Comparison of ENCODE assay signal across 9 cellular contexts in the genomic region with DNA sequence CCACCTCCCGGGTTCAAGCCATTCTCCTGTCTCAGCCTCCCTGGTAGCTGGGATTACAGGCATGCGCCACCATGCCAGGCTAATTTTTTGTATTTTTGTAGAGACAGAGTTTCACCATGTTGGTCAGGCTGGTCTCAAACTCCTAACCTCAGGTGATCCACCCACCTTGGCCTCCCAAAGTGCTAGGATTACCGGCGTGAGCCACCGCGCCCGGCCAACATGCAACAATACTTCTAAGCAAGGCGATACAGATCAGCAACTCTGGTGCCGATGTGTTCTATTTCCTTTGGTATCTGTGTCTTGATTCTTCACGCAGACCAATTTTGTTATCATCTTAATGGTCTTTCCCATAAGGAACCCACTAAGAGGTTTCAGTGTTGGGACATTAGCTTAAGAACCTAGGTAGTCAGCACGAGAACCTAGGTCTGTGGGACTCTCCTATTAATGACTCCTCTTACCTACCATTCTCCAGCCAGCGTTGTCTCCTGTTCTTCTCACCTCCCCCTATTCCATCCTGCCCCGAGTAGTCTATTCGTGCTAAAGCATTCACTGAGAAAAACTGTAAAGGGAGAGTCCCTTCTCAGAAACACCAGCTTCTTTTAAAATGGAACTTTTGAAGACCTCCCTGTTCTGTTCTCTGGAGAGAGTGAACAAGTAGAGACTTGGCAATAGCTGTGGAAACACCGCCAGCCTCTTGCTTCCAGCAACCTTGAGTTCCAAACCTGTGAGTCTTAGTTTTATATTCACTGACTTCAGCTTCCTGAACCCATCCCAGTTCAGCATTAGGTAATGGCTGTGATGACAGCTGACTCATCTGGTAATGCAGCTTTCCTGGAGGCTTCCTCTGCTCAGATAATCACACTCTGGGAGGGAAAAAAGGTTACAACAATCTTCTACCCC.
DNase-seq lines count a peak whose midpoint lies in the region; ATAC-seq and TF ChIP-seq lines count a peak whose summit lies in the region.
"Had no signal": no experiment of that assay in that cellular context is flagged by ENCODE, and none has a peak within 500 bp of the region (broad histone marks: within the 10 kb centered on the region; RNA-seq: fewer than 3 reads in every experiment).

No MANE protein-coding gene starts in this region.

- TF ChIP-seq CTCF in breast epithelium (IDR thresholded peaks at IDR 0.05) (no peak), lung (IDR thresholded peaks at IDR 0.05; ENCODE audit: control extremely low read depth, extremely low read depth) (no peak), uterus (IDR thresholded peaks at IDR 0.05) (no peak)

- DNase-seq in DMS 273 (lab: John Stamatoyannopoulos, UW; ENCODE audit: unreplicated experiment): peak; percentile 16
- no peak for DNase-seq in DMS 273 treated with DMSO at 0.1 percent for 48 hours (lab: John Stamatoyannopoulos, UW)
- peak in 1 of 2 donors; percentile 69 for DNase-seq in breast epithelium (ENCODE audit: low spot score in 2 of 2)
- no peak for DNase-seq in lung (ENCODE audit: low spot score)
- peak; percentile 77 to 85 for DNase-seq in uterus
- DNase-seq: activated CD4-positive, alpha-beta T cell treated with anti-CD3 and anti-CD28 coated beads, Interleukin-2, amount 10 ng/mL, durations not matched to agents 7 days and 5 days had no signal

- H3K4me3 ChIP-seq in breast epithelium: no peak overlapping the region
- H3K4me3 ChIP-seq in lung: no peak overlapping the region
- H3K4me3 ChIP-seq in uterus: no peak overlapping the region

- H3K27me3 ChIP-seq in breast epithelium: no peaks in the 10 kb centered on the region
- H3K27me3 ChIP-seq in lung (ENCODE audit: control insufficient read depth, insufficient read depth): no peaks in the 10 kb centered on the region
- H3K27me3 ChIP-seq in uterus: no peaks in the 10 kb centered on the region

- intact Hi-C loops in breast epithelium (cut with DNase I; ENCODE audit: low total_unique reads): loop anchor here (2.0 kb wide), 1 partner anchor 46 kb away; no protein-coding TSS in a partner anchor
- intact Hi-C loops in uterus (cut with DNase I; ENCODE audit: low total_unique reads): no loop called here

- H3K27ac ChIP-seq in breast epithelium (peak overlapping the region; percentile 78 to 82), lung (ENCODE audit: low read depth in 1 of 2, low read length in 1 of 2) (peak overlapping the region in 1 of 2 donors; percentile 63), uterus (peak overlapping the region; percentile 69 to 77)

- H3K36me3 ChIP-seq in breast epithelium (no peaks in the 10 kb centered on the region), lung (ENCODE audit: control insufficient read depth in 2 of 2, insufficient read depth in 2 of 2, low read length in 2 of 2) (no peaks in the 10 kb centered on the region), uterus (no peaks in the 10 kb centered on the region)

- H3K9me3 ChIP-seq in breast epithelium (no peaks in the 10 kb centered on the region), lung (ENCODE audit: control insufficient read depth in 2 of 2, insufficient read depth in 1 of 2, low read length in 1 of 2) (no peaks in the 10 kb centered on the region), uterus (no peaks in the 10 kb centered on the region)

- WGBS in lung, 2 donors: 94 to 95% methylated on average over 15 of the region's 15 CpGs

- peaks cover 0 to 2% of the 10 kb centered on the region in 2 donors for H3K4me1 ChIP-seq in breast epithelium
- no peaks in the 10 kb centered on the region for H3K4me1 ChIP-seq in lung (ENCODE audit: control insufficient read depth in 2 of 2, insufficient read depth in 2 of 2, low read length in 2 of 2)
- no peaks in the 10 kb centered on the region for H3K4me1 ChIP-seq in uterus

- ATAC-seq in lung (ENCODE audit: insufficient read depth, low FRiP score) (peak; percentile 73), HG02678 (IDR thresholded peaks at IDR 0.05; ENCODE audit: unreplicated experiment) (no peak), GM21528 (IDR thresholded peaks at IDR 0.05; ENCODE audit: low FRiP score, unreplicated experiment) (no peak), GM19467 (IDR thresholded peaks at IDR 0.05; ENCODE audit: unreplicated experiment) (no peak)

- no peak for TF ChIP-seq POLR2A in breast epithelium (IDR thresholded peaks at IDR 0.05)
- no peak for TF ChIP-seq POLR2A in uterus (IDR thresholded peaks at IDR 0.05)

Comparison
In these comparisons a context has a peak if more than half of its experiments do, and no peak if none do; other contexts are left out.
1. DNase-seq: peak in DMS 273 (single experiment) and uterus (2 of 2); none in DMS 273 treated with DMSO at 0.1 percent for 48 hours (single experiment) and lung (single experiment).